Comparison of ENCODE assay signal across 1 cellular context in genomic region chr9:134032456-134033222, GRCh38.
A peak's percentile ranks its signal among the peaks of the same experiment; 100 is the strongest.
TF ChIP-seq lines count a peak whose summit lies in the region.

No MANE protein-coding gene starts in this region.

TF ChIP-seq in HepG2, 621 proteins besides CTCF, POLR2A, EP300 and RAD21:
- no peak for TF ChIP-seq ZNF850 (CRISPR knock-in tag; conservative IDR thresholded peaks at IDR 0.05)
- no peak for TF ChIP-seq HMG20B (CRISPR knock-in tag; conservative IDR thresholded peaks at IDR 0.05)
- TF ChIP-seq AGO2 (optimal IDR thresholded peaks at IDR 0.05; ENCODE audit: low read depth, low read length), result peak; percentile 33
- no peak for TF ChIP-seq RARA (CRISPR knock-in tag; IDR thresholded peaks at IDR 0.05)
- TF ChIP-seq GMEB2 (CRISPR knock-in tag; IDR thresholded peaks at IDR 0.05; ENCODE audit: low read depth), result no peak
